ENCODE assay signal across 14 cellular contexts in genomic region chr10:74738543-74738942, GRCh38.
DNase-seq lines count a peak whose midpoint lies in the region; ATAC-seq, FAIRE-seq and TF ChIP-seq lines count a peak whose summit lies in the region.
"Had no signal": no experiment of that assay in that cellular context is flagged by ENCODE, and none has a peak within 500 bp of the region (broad histone marks: within the 10 kb centered on the region; RNA-seq: fewer than 3 reads in every experiment).

No MANE protein-coding gene starts in this region.

- no peaks in the 10 kb centered on the region for H3K36me3 Mint-ChIP-seq in CD4-positive, CD25-positive, alpha-beta regulatory T cell

- H3K27ac ChIP-seq in CD4-positive, CD25-positive, alpha-beta regulatory T cell (ENCODE audit: insufficient read depth, low read length, poor library complexity, severe bottlenecking): no peak overlapping the region
- H3K27ac ChIP-seq: thyroid gland had no signal

- H3K27me3 Mint-ChIP-seq in CD4-positive, CD25-positive, alpha-beta regulatory T cell: no peaks in the 10 kb centered on the region

- DNase-seq in CD4-positive, CD25-positive, alpha-beta regulatory T cell: no peak
- DNase-seq in GM12892 (ENCODE audit: insufficient read length) (no peak), NB4 (ENCODE audit: low read depth) (peak; percentile 76), left lobe of liver (ENCODE audit: low spot score) (peak; percentile 18), epidermal melanocyte (ENCODE audit: insufficient read length, low spot score) (no peak), NCI-H1092 treated with DMSO at 0.1 percent for 48 hours (lab: John Stamatoyannopoulos, UW) (no peak), SHP77 treated with DMSO at 0.1 percent for 48 hours (lab: John Stamatoyannopoulos, UW) (no peak)
- DNase-seq: C1 segment of cervical spinal cord, EL, NCI-H1694, NCI-H526 had no signal

- H3K4me1 ChIP-seq in CD4-positive, CD25-positive, alpha-beta regulatory T cell (ENCODE audit: control insufficient read depth, insufficient read depth, low read length, poor library complexity, severe bottlenecking): peaks cover 12% of the 10 kb centered on the region
- H3K4me1 ChIP-seq: thyroid gland had no signal

- ATAC-seq in CD4-positive, CD25-positive, alpha-beta regulatory T cell (ENCODE audit: low read depth in 2 of 2): no peak
- ATAC-seq in left lobe of liver: no peak

- H3K27ac Mint-ChIP-seq in CD4-positive, CD25-positive, alpha-beta regulatory T cell: peak overlapping the region in 2 of 3 donors; percentile 67 to 75
- H3K27ac Mint-ChIP-seq: activated naive CD4-positive, alpha-beta T cell treated with anti-CD3 and anti-CD28 coated beads for 36 hours; nephron had no signal

- H3K9me3 Mint-ChIP-seq in CD4-positive, CD25-positive, alpha-beta regulatory T cell: peaks cover 0 to 4% (median 0%) of the 10 kb centered on the region in 7 donors

- peak; percentile 50 for FAIRE-seq in GM12892 (lab: Jason Lieb, UNC)

- TF ChIP-seq POLR2A in GM12892 (IDR thresholded peaks at IDR 0.05; ENCODE audit: low read depth, low read length) (no peak), NB4 (IDR thresholded peaks at IDR 0.05; ENCODE audit: extremely low read depth, insufficient read length) (no peak)

- H3K36me3 ChIP-seq in CD4-positive, CD25-positive, alpha-beta regulatory T cell (ENCODE audit: control insufficient read depth, insufficient read depth, low read length): no peaks in the 10 kb centered on the region
- H3K36me3 ChIP-seq: thyroid gland had no signal

- TF ChIP-seq CTCF in NB4 (IDR thresholded peaks at IDR 0.05; ENCODE audit: low read depth, low read length): no peak

- no peak overlapping the region for H3K4me3 ChIP-seq in CD4-positive, CD25-positive, alpha-beta regulatory T cell (ENCODE audit: low read depth, low read length)
- H3K4me3 ChIP-seq in NB4 (ENCODE audit: low read depth, low read length): peak overlapping the region; percentile 19
- H3K4me3 ChIP-seq: thyroid gland had no signal

- no peaks in the 10 kb centered on the region for H3K27me3 ChIP-seq in CD4-positive, CD25-positive, alpha-beta regulatory T cell (ENCODE audit: control insufficient read depth, insufficient read depth, low read length)
- H3K27me3 ChIP-seq: thyroid gland had no signal

- H3K4me1 Mint-ChIP-seq in CD4-positive, CD25-positive, alpha-beta regulatory T cell: peaks cover 10 to 21% (median 11%) of the 10 kb centered on the region in 4 donors
- H3K4me1 Mint-ChIP-seq: nephron had no signal

- peak overlapping the region in 1 of 4 donors; percentile 28 for H3K4me3 Mint-ChIP-seq in CD4-positive, CD25-positive, alpha-beta regulatory T cell
- H3K4me3 Mint-ChIP-seq: activated naive CD4-positive, alpha-beta T cell treated with anti-CD3 and anti-CD28 coated beads for 36 hours; nephron had no signal

- H3K9me3 ChIP-seq in CD4-positive, CD25-positive, alpha-beta regulatory T cell (ENCODE audit: control insufficient read depth in 2 of 2, low read length in 2 of 2): no peaks in the 10 kb centered on the region
- H3K9me3 ChIP-seq: thyroid gland had no signal

Comparison
In these comparisons a context has a peak if more than half of its experiments do, and no peak if none do; other contexts are left out.
1. DNase-seq: peak in NB4 (single experiment) and left lobe of liver (single experiment); none in CD4-positive, CD25-positive, alpha-beta regulatory T cell (0 of 3), GM12892 (single experiment), epidermal melanocyte (single experiment), NCI-H1092 treated with DMSO at 0.1 percent for 48 hours (single experiment) and SHP77 treated with DMSO at 0.1 percent for 48 hours (single experiment).